Comparison of ENCODE assay signal across 15 cellular contexts in the genomic region with DNA sequence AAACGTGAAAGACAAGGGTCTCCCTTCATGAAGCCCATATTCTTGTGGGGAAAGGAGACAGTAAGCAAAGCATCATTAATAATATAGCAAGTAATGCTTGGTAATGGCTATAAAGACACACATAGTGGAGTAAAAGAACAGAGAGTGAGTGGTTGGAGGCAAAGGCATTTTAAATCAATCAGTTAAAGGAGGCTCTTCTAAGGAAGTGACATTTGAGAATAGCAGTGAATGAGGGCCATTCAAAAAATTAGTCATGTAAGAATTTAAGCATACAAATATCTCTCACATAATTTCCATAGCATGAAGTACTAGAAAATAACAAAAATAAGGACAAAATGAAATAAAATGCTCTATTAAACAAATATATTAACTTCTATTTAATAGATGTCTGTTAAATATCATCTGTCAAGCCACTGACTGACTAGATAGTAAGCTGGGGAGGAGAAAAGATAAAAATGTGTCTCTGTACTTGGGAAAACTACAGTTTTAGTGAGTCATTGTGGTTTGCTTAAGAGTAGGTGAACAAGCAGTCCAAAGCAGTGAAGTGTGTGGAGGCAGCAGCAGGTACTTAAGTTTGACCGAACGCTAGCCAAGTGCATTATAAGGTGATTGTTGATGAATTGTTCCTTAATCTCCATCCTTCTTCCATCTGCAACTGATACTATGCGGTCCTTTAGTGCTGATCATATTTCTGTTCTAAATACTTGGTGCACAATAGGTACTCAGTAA.
DNase-seq lines count a peak whose midpoint lies in the region; ATAC-seq, FAIRE-seq and TF ChIP-seq lines count a peak whose summit lies in the region.
"Had no signal": no experiment of that assay in that cellular context is flagged by ENCODE, and none has a peak within 500 bp of the region (broad histone marks: within the 10 kb centered on the region; RNA-seq: fewer than 3 reads in every experiment).

No MANE protein-coding gene starts in this region.

- in situ Hi-C loops in brain microvascular endothelial cell (cut with HindIII; ENCODE audit: low pct_ligation_motif_present, low sequenced_read_pairs) = no loop called here

- no peaks in the 10 kb centered on the region for H3K4me1 Mint-ChIP-seq in natural killer cell treated with Interleukin-12 subunit alpha and Interleukin-12 subunit beta and Interleukin-15 and Interleukin-18, amount 100 ng/mL, for 72 hours (ENCODE audit: low read depth in 2 of 2)

- H3K27ac ChIP-seq in brain microvascular endothelial cell (no peak overlapping the region), lower lobe of right lung (no peak overlapping the region), pancreas (no peak overlapping the region)

- H3K4me3 Mint-ChIP-seq in natural killer cell treated with Interleukin-12 subunit alpha and Interleukin-12 subunit beta and Interleukin-15 and Interleukin-18, amount 100 ng/mL, for 72 hours = no peak overlapping the region
- H3K4me3 Mint-ChIP-seq: activated T-helper 1 cell treated with anti-CD3 and anti-CD28 coated beads, Interleukin-12 subunit alpha, Interleukin-12 subunit beta, Interleukin-2, Interleukin-4 antibody, amounts not matched to agents 30 ng/mL and 10 ng/mL and 1 ng/mL, durations not matched to agents 14 hours and 24 hours and 36 hours had no signal

- ATAC-seq in lower lobe of right lung (peak; percentile 74 to 82), GM21526 (IDR thresholded peaks at IDR 0.05; ENCODE audit: low FRiP score, unreplicated experiment) (no peak), pancreas (no peak)
- no peak for ATAC-seq in natural killer cell treated with Interleukin-12 subunit alpha and Interleukin-12 subunit beta and Interleukin-15 and Interleukin-18, amount 100 ng/mL, for 72 hours

- intact Hi-C loops in lower lobe of right lung (cut with DNase I) = no loop called here
- intact Hi-C loops in pancreas (cut with DNase I) = no loop called here

- H3K27me3 ChIP-seq in brain microvascular endothelial cell (replicated peaks) = no peaks in the 10 kb centered on the region
- no peaks in the 10 kb centered on the region for H3K27me3 ChIP-seq in lower lobe of right lung (ENCODE audit: low read depth)
- no peaks in the 10 kb centered on the region for H3K27me3 ChIP-seq in pancreas

- H3K27ac Mint-ChIP-seq in natural killer cell treated with Interleukin-12 subunit alpha and Interleukin-12 subunit beta and Interleukin-15 and Interleukin-18, amount 100 ng/mL, for 72 hours = no peak overlapping the region
- H3K27ac Mint-ChIP-seq: activated T-helper 1 cell treated with anti-CD3 and anti-CD28 coated beads, Interleukin-12 subunit alpha, Interleukin-12 subunit beta, Interleukin-2, Interleukin-4 antibody, amounts not matched to agents 30 ng/mL and 10 ng/mL and 1 ng/mL, durations not matched to agents 14 hours and 24 hours and 36 hours had no signal

- no peaks in the 10 kb centered on the region for H3K9me3 ChIP-seq in lower lobe of right lung
- H3K9me3 ChIP-seq in pancreas = no peaks in the 10 kb centered on the region
- H3K9me3 ChIP-seq: HAP-1 had no signal

- H3K4me3 ChIP-seq in brain microvascular endothelial cell (ENCODE audit: low read depth, low read length) (no peak overlapping the region), lower lobe of right lung (no peak overlapping the region), pancreas (no peak overlapping the region)
- H3K4me3 ChIP-seq: HAP-1, smooth muscle cell had no signal

- no peaks in the 10 kb centered on the region for H3K36me3 Mint-ChIP-seq in natural killer cell treated with Interleukin-12 subunit alpha and Interleukin-12 subunit beta and Interleukin-15 and Interleukin-18, amount 100 ng/mL, for 72 hours

- no peak for TF ChIP-seq CTCF in brain microvascular endothelial cell (IDR thresholded peaks at IDR 0.05; ENCODE audit: low read depth, low read length, missing control alignments)
- no peak for TF ChIP-seq CTCF in lower lobe of right lung (IDR thresholded peaks at IDR 0.05)
- TF ChIP-seq CTCF in pancreas (IDR thresholded peaks at IDR 0.05) = no peak

- WGBS in pancreas, 2 donors = 69% methylated on average over 4 of the region's 4 CpGs

- no peaks in the 10 kb centered on the region for H3K9me3 Mint-ChIP-seq in natural killer cell treated with Interleukin-12 subunit alpha and Interleukin-12 subunit beta and Interleukin-15 and Interleukin-18, amount 100 ng/mL, for 72 hours
- H3K9me3 Mint-ChIP-seq: activated T-helper 1 cell treated with anti-CD3 and anti-CD28 coated beads, Interleukin-12 subunit alpha, Interleukin-12 subunit beta, Interleukin-2, Interleukin-4 antibody, amounts not matched to agents 30 ng/mL and 10 ng/mL and 1 ng/mL, durations not matched to agents 14 hours and 24 hours and 36 hours had no signal

- peak; percentile 88 for DNase-seq in DMS79 (lab: John Stamatoyannopoulos, UW)
- peak; percentile 61 for DNase-seq in M059J (ENCODE audit: low read depth)
- DNase-seq in brain microvascular endothelial cell = peak; percentile 7
- no peak for DNase-seq in lower lobe of right lung
- no peak for DNase-seq in pancreas
- DNase-seq in natural killer cell treated with Interleukin-12 subunit alpha and Interleukin-12 subunit beta and Interleukin-15 and Interleukin-18, amount 100 ng/mL, for 72 hours (ENCODE audit: low spot score) = no peak
- DNase-seq in NCI-H1092 (lab: John Stamatoyannopoulos, UW) = no peak
- DNase-seq: activated CD4-positive, alpha-beta T cell treated with anti-CD3 and anti-CD28 coated beads, Interleukin-2, amount 50 U/mL, for 4 hours; KG1; NCI-H1436 treated with DMSO at 0.1 percent for 48 hours; NK-92 treated with Interleukin-12 subunit alpha and Interleukin-12 subunit beta, amount 100 ng/mL, for 24 hours had no signal

- H3K27me3 Mint-ChIP-seq in natural killer cell treated with Interleukin-12 subunit alpha and Interleukin-12 subunit beta and Interleukin-15 and Interleukin-18, amount 100 ng/mL, for 72 hours = peaks cover 0 to 3% of the 10 kb centered on the region in 2 donors

- no peak for FAIRE-seq in pancreas (lab: Jason Lieb, UNC)

- no peaks in the 10 kb centered on the region for H3K36me3 ChIP-seq in brain microvascular endothelial cell (replicated peaks)
- H3K36me3 ChIP-seq in lower lobe of right lung = no peaks in the 10 kb centered on the region
- no peaks in the 10 kb centered on the region for H3K36me3 ChIP-seq in pancreas
- H3K36me3 ChIP-seq: HAP-1 had no signal

- H3K4me1 ChIP-seq in lower lobe of right lung = peaks cover 6% of the 10 kb centered on the region
- peaks cover 0 to 4% (median 0%) of the 10 kb centered on the region in 3 donors for H3K4me1 ChIP-seq in pancreas
- H3K4me1 ChIP-seq: HAP-1 had no signal

Comparison
In these comparisons a context has a peak if more than half of its experiments do, and no peak if none do; other contexts are left out.
1. DNase-seq: peak in DMS79 (single experiment), M059J (single experiment) and brain microvascular endothelial cell (single experiment); none in lower lobe of right lung (single experiment), pancreas (0 of 6), natural killer cell treated with Interleukin-12 subunit alpha and Interleukin-12 subunit beta and Interleukin-15 and Interleukin-18, amount 100 ng/mL, for 72 hours (single experiment) and NCI-H1092 (single experiment).
2. ATAC-seq: peak in lower lobe of right lung (2 of 2); none in GM21526 (single experiment), pancreas (0 of 4) and natural killer cell treated with Interleukin-12 subunit alpha and Interleukin-12 subunit beta and Interleukin-15 and Interleukin-18, amount 100 ng/mL, for 72 hours (0 of 2).